Comparison of ENCODE assay signal across 14 cellular contexts in genomic region chr2:101829429-101829828, GRCh38.
DNase-seq lines count a peak whose midpoint lies in the region; ATAC-seq, FAIRE-seq and TF ChIP-seq lines count a peak whose summit lies in the region.
"Had no signal": no experiment of that assay in that cellular context is flagged by ENCODE, and none has a peak within 500 bp of the region (broad histone marks: within the 10 kb centered on the region; RNA-seq: fewer than 3 reads in every experiment).

No MANE protein-coding gene starts in this region.

- no peak for TF ChIP-seq POLR2A in H1 (IDR thresholded peaks at IDR 0.05; ENCODE audit: control extremely low read depth in 1 of 2, low read depth in 2 of 2, low read length in 2 of 2)

- H3K4me3 ChIP-seq in PC-9, result no peak overlapping the region
- no peak overlapping the region for H3K4me3 ChIP-seq in H1 (ENCODE audit: extremely low read depth in 1 of 4, insufficient read depth in 2 of 4, low read depth in 3 of 4, low read length in 4 of 4)
- H3K4me3 ChIP-seq: thoracic aorta had no signal

- no peak overlapping the region for H3K18ac ChIP-seq in H1 (ENCODE audit: extremely low read depth, low read length)

- H3K79me2 ChIP-seq in PC-9 (ENCODE audit: low read depth), result peaks cover 75% of the 10 kb centered on the region
- peaks cover 0 to 3% of the 10 kb centered on the region in 2 experiments; a peak in 1 of 4 replicates for H3K79me2 ChIP-seq in H1 (ENCODE audit: control insufficient read depth in 1 of 2, insufficient read depth in 2 of 2, low read length in 2 of 2)

- no peak for DNase-seq in T-helper 1 cell
- DNase-seq in PC-9, result no peak
- no peak for DNase-seq in H1 (ENCODE audit: low read depth in 1 of 2, low spot score in 2 of 2)
- DNase-seq in osteocyte (ENCODE audit: extremely low spot score, unreplicated experiment), result no peak
- DNase-seq in glomerular visceral epithelial cell (ENCODE audit: extremely low spot score), result no peak
- no peak for DNase-seq in SHP77 (lab: John Stamatoyannopoulos, UW)
- DNase-seq: DMS153, OCI-M1 had no signal

- H3F3A ChIP-seq in PC-9 (ENCODE audit: insufficient read depth, low read depth), result peaks cover 68% of the 10 kb centered on the region

- H3K9me3 Mint-ChIP-seq in T-helper 1 cell treated with Interleukin-12 subunit alpha and Interleukin-12 subunit beta and Interleukin-4 antibody, amounts not matched to agents 30 μg/mL and 1 μg/mL, for 36 hours, result no peaks in the 10 kb centered on the region
- no peaks in the 10 kb centered on the region for H3K9me3 Mint-ChIP-seq in osteocyte (ENCODE audit: unreplicated experiment)
- H3K9me3 Mint-ChIP-seq: T-helper 2 cell treated with Interferon-gamma antibody and Interleukin-4, amounts not matched to agents 5 μg/mL and 100 μg/mL, for 36 hours had no signal

- H3K4ac ChIP-seq in H1 (replicated peaks; ENCODE audit: insufficient read length, low read depth, low read length), result no peak overlapping the region

- H2BK20ac ChIP-seq in H1 (ENCODE audit: low read length), result no peak overlapping the region

- no peak overlapping the region for H3K23ac ChIP-seq in H1 (ENCODE audit: insufficient read length)

- H3K4me2 ChIP-seq in PC-9, result no peak overlapping the region
- H3K4me2 ChIP-seq in H1 (ENCODE audit: insufficient read depth in 1 of 2, low read depth in 2 of 2, low read length in 2 of 2), result no peak overlapping the region

- peak overlapping the region; percentile 52 for H3K4me3 Mint-ChIP-seq in T-helper 1 cell treated with Interleukin-12 subunit alpha and Interleukin-12 subunit beta and Interleukin-4 antibody, amounts not matched to agents 30 μg/mL and 1 μg/mL, for 36 hours
- H3K4me3 Mint-ChIP-seq in osteocyte (ENCODE audit: unreplicated experiment), result no peak overlapping the region

- H2AK5ac ChIP-seq in H1 (ENCODE audit: low read depth, low read length), result no peak overlapping the region

- no peak overlapping the region for H4K91ac ChIP-seq in H1 (replicated peaks; ENCODE audit: insufficient read length, low read length)

- WGBS in H1 (ENCODE audit: extremely low coverage in 1 of 2, insufficient coverage in 1 of 2, insufficient read length in 1 of 2, insufficient replicate concordance in 2 of 2, low coverage in 1 of 2, low lambda C conversion rate in 2 of 2, missing lambda C conversion rate in 1 of 2), 2 experiments, result 94% methylated on average over 3 of the region's 3 CpGs; no CpG with 5 or more reads in 1 of the 2 experiments

- H2BK120ac ChIP-seq in H1 (replicated peaks; ENCODE audit: low read depth, low read length), result no peak overlapping the region

- peaks cover 60% of the 10 kb centered on the region for H3K4me1 Mint-ChIP-seq in T-helper 1 cell treated with Interleukin-12 subunit alpha and Interleukin-12 subunit beta and Interleukin-4 antibody, amounts not matched to agents 30 μg/mL and 1 μg/mL, for 36 hours (ENCODE audit: low read depth)
- H3K4me1 Mint-ChIP-seq in osteocyte (ENCODE audit: unreplicated experiment), result peaks cover 41% of the 10 kb centered on the region

- H3K27me3 ChIP-seq in PC-9 (ENCODE audit: insufficient read depth, low read depth) (no peaks in the 10 kb centered on the region), H1 (replicated peaks in 1 of 4; ENCODE audit: control insufficient read depth in 3 of 4, extremely low read depth in 1 of 4, insufficient read depth in 3 of 4, low read length in 3 of 4) (no peaks in the 10 kb centered on the region)

- no peak overlapping the region for H4K8ac ChIP-seq in H1 (ENCODE audit: extremely low read depth, insufficient read depth, low read length)

- H4K5ac ChIP-seq in H1 (ENCODE audit: insufficient read length, low read depth, low read length), result no peak overlapping the region

- H4K20me1 ChIP-seq in PC-9 (ENCODE audit: insufficient read depth) (peaks cover 6% of the 10 kb centered on the region; the same call in 1 of the 2 replicates), H1 (replicated peaks in 1 of 2; ENCODE audit: control insufficient read depth in 1 of 2, insufficient read depth in 2 of 2, low read length in 2 of 2) (peaks cover 5 to 13% of the 10 kb centered on the region in 2 experiments)

- BruUV-seq in PC-9 (replicated peaks; lab: Mats Ljungman, UMichigan), result no TSS peak

- FAIRE-seq in H1 (lab: Jason Lieb, UNC), result no peak

- no peak overlapping the region for H3K56ac ChIP-seq in H1 (replicated peaks; ENCODE audit: insufficient read length, low read depth, low read length)

- no peak for TF ChIP-seq RAD21 in H1 (IDR thresholded peaks at IDR 0.05 in 1 of 2, conservative IDR thresholded peaks at IDR 0.05 in 1 of 2; ENCODE audit: low read depth in 2 of 2, low read length in 2 of 2)

- H3K9me2 ChIP-seq in PC-9 (ENCODE audit: insufficient read depth), result no peaks in the 10 kb centered on the region

- H3K9ac ChIP-seq in H1 (replicated peaks in 1 of 4; ENCODE audit: extremely low read depth in 1 of 4, low read depth in 3 of 4, low read length in 3 of 4), result no peak overlapping the region

- no peak for ATAC-seq in HG03439 (IDR thresholded peaks at IDR 0.05; ENCODE audit: unreplicated experiment)
- ATAC-seq: sciatic nerve had no signal

- no peak overlapping the region for H2BK12ac ChIP-seq in H1 (ENCODE audit: low read depth, low read length)

- no peak overlapping the region for H2BK15ac ChIP-seq in H1 (ENCODE audit: low read length)

- peaks cover 74% of the 10 kb centered on the region for H3K4me1 ChIP-seq in PC-9 (replicated peaks; ENCODE audit: insufficient read depth)
- peaks cover 0 to 3% (median 1%) of the 10 kb centered on the region in 4 experiments; a peak in 2 of 7 replicates for H3K4me1 ChIP-seq in H1 (replicated peaks in 1 of 4; ENCODE audit: control insufficient read depth in 3 of 4, insufficient read depth in 4 of 4, low read length in 3 of 4)

- intact Hi-C loops in PC-9 (cut with micrococcal nuclease; ENCODE audit: unreplicated experiment), result loop anchor here (5.0 kb wide), 2 partner anchors 197 to 707 kb away; no protein-coding TSS in a partner anchor

- TF ChIP-seq CTCF in PC-9 (conservative IDR thresholded peaks at IDR 0.05), result no peak
- TF ChIP-seq CTCF in H1 (IDR thresholded peaks at IDR 0.05; ENCODE audit: control extremely low read depth in 1 of 3, insufficient read depth in 1 of 3, low read depth in 1 of 3, low read length in 3 of 3), result no peak
- no peak for TF ChIP-seq CTCF in osteocyte (IDR thresholded peaks at IDR 0.05)

- H2AFZ ChIP-seq in PC-9 (no peak overlapping the region), H1 (ENCODE audit: low read length) (no peak overlapping the region)

- H3K9me3 ChIP-seq in PC-9 (ENCODE audit: insufficient read depth, low read depth) (no peaks in the 10 kb centered on the region), H1 (ENCODE audit: insufficient read depth in 2 of 2, low read depth in 1 of 2, low read length in 1 of 2) (no peaks in the 10 kb centered on the region)
- H3K9me3 ChIP-seq: thoracic aorta had no signal

- peaks cover 24% of the 10 kb centered on the region for H3K36me3 Mint-ChIP-seq in T-helper 1 cell treated with Interleukin-12 subunit alpha and Interleukin-12 subunit beta and Interleukin-4 antibody, amounts not matched to agents 30 μg/mL and 1 μg/mL, for 36 hours (ENCODE audit: low read depth)
- H3K36me3 Mint-ChIP-seq in osteocyte (ENCODE audit: unreplicated experiment), result peaks cover 27% of the 10 kb centered on the region

- H2BK5ac ChIP-seq in H1 (ENCODE audit: low read depth, low read length), result no peak overlapping the region

- H3K27ac Mint-ChIP-seq in T-helper 1 cell treated with Interleukin-12 subunit alpha and Interleukin-12 subunit beta and Interleukin-4 antibody, amounts not matched to agents 30 μg/mL and 1 μg/mL, for 36 hours, result peak overlapping the region; percentile 84
- peak overlapping the region; percentile 45 for H3K27ac Mint-ChIP-seq in osteocyte (ENCODE audit: unreplicated experiment)

- peak overlapping the region; percentile 41 for H3K27ac ChIP-seq in PC-9
- H3K27ac ChIP-seq in H1 (ENCODE audit: low read depth, low read length), result no peak overlapping the region
- H3K27ac ChIP-seq: 22Rv1, thoracic aorta had no signal

- no peaks in the 10 kb centered on the region for H3K79me1 ChIP-seq in H1 (ENCODE audit: low read depth, low read length)

- TF ChIP-seq EP300 in H1 (IDR thresholded peaks at IDR 0.05; ENCODE audit: borderline replicate concordance in 1 of 2, low read depth in 2 of 2, low read length in 2 of 2), result no peak

- no peak overlapping the region for H3K14ac ChIP-seq in H1 (ENCODE audit: insufficient read length)

- H3K27me3 Mint-ChIP-seq in T-helper 1 cell treated with Interleukin-12 subunit alpha and Interleukin-12 subunit beta and Interleukin-4 antibody, amounts not matched to agents 30 μg/mL and 1 μg/mL, for 36 hours (ENCODE audit: low read depth), result no peaks in the 10 kb centered on the region
- H3K27me3 Mint-ChIP-seq in osteocyte (ENCODE audit: unreplicated experiment), result no peaks in the 10 kb centered on the region

- peaks cover 44% of the 10 kb centered on the region for H3K36me3 ChIP-seq in PC-9 (ENCODE audit: low read depth)
- peaks cover 2 to 54% (median 38%) of the 10 kb centered on the region in 4 experiments; a peak in 6 of 8 replicates for H3K36me3 ChIP-seq in H1 (ENCODE audit: control insufficient read depth in 2 of 4, insufficient read depth in 4 of 4, low read length in 3 of 4)

- no peaks in the 10 kb centered on the region for H3K23me2 ChIP-seq in H1 (ENCODE audit: low read depth, low read length)

- CTCF ChIA-PET in PC-9 (lab: Charles Lee), result no interaction called here
- CTCF ChIA-PET in H1 (lab: Charles Lee; ENCODE audit: partially characterized antibody), result interaction anchor here (0.7 to 5.9 kb wide), 6 partner anchors 14 to 410 kb away, joined by 3 to 37 read pairs (median 3); no protein-coding TSS in a partner anchor

- POLR2A ChIA-PET in PC-9 (lab: Charles Lee; ENCODE audit: unreplicated experiment) (interaction anchor here (0.6 kb wide), 1 partner anchor 576 kb away, joined by 3 read pairs; no protein-coding TSS in a partner anchor), H1 (lab: Charles Lee; ENCODE audit: partially characterized antibody) (no interaction called here)

TF ChIP-seq in H1, 55 proteins besides CTCF, POLR2A, EP300 and RAD21:
- TF ChIP-seq RNF2 (IDR thresholded peaks at IDR 0.05; ENCODE audit: borderline replicate concordance, low read depth, low read length, missing control alignments, poor library complexity, severe bottlenecking) (no peak), POLR2AphosphoS5 (IDR thresholded peaks at IDR 0.05; ENCODE audit: low read depth, low read length) (peak; percentile 20; the same call in 1 of the 2 replicates), TAF1 (IDR thresholded peaks at IDR 0.05; ENCODE audit: low read depth, low read length) (no peak)
TF ChIP-seq in H1: peak in this region for 1.
